32 cellular contexts compared by ENCODE assay signal in genomic region chr4:140172960-140173359, GRCh38.
"Had no signal": no experiment of that assay in that cellular context is flagged by ENCODE, and none has a peak within 500 bp of the region (broad histone marks: within the 10 kb centered on the region; RNA-seq: fewer than 3 reads in every experiment).

No MANE protein-coding gene starts in this region.

- H3K27me3 ChIP-seq: adrenal gland, ascending aorta, breast epithelium, cardiac muscle cell, colonic mucosa, foreskin keratinocyte, gastrocnemius medialis, heart left ventricle had no signal

- H3K27me3 Mint-ChIP-seq: brain had no signal

- H3K4me3 Mint-ChIP-seq: activated CD4-positive, alpha-beta T cell treated with anti-CD3 and anti-CD28 coated beads for 36 hours; activated CD8-positive, alpha-beta T cell treated with anti-CD3 and anti-CD28 coated beads for 36 hours; activated naive CD4-positive, alpha-beta T cell treated with anti-CD3 and anti-CD28 coated beads, Interleukin-2, amount 50 U/mL, for 24 hours; activated naive CD8-positive, alpha-beta T cell treated with anti-CD3 and anti-CD28 coated beads for 36 hours; activated naive CD8-positive, alpha-beta T cell treated with anti-CD3 and anti-CD28 coated beads, Interleukin-2, amount 50 U/mL, for 24 hours; activated T-cell treated with anti-CD3 and anti-CD28 coated beads, Interleukin-2, amount 50 U/mL, for 4 hours; activated T-helper 17 cell treated with anti-CD3 and anti-CD28 coated beads, Interleukin-2, amount 50 U/mL, for 72 hours; brain had no signal

- FAIRE-seq: endometrium, endothelial cell of umbilical vein had no signal

- H3K27ac ChIP-seq: adrenal gland, ascending aorta, breast epithelium, cardiac muscle cell, colonic mucosa, foreskin keratinocyte, gastrocnemius medialis, heart left ventricle had no signal

- DNase-seq: activated CD4-positive, alpha-beta T cell treated with anti-CD3 and anti-CD28 coated beads for 36 hours; activated CD4-positive, alpha-beta T cell treated with anti-CD3 and anti-CD28 coated beads, Interleukin-2, amount 50 U/mL, for 1 hour; activated CD4-positive, alpha-beta T cell treated with anti-CD3 and anti-CD28 coated beads, Interleukin-2, amount 50 U/mL, for 48 hours; activated CD4-positive, CD25-positive, alpha-beta regulatory T cell; activated CD4-positive, CD25-positive, alpha-beta regulatory T cell treated with anti-CD3 and anti-CD28 coated beads, Interleukin-2, amount 50 U/mL, for 72 hours; activated CD8-positive, alpha-beta memory T cell treated with anti-CD3 and anti-CD28 coated beads for 24 hours; activated CD8-positive, alpha-beta T cell treated with anti-CD3 and anti-CD28 coated beads for 36 hours; activated effector memory CD4-positive, alpha-beta T cell treated with Interleukin-2 at 50 U/mL for 16 hours; activated gamma-delta T cell treated with Interleukin-2 at 50 U/mL for 16 hours; activated naive CD4-positive, alpha-beta T cell treated with Interleukin-2 at 50 U/mL for 16 hours; activated naive CD8-positive, alpha-beta T cell treated with anti-CD3 and anti-CD28 coated beads for 36 hours; activated naive CD8-positive, alpha-beta T cell treated with anti-CD3 and anti-CD28 coated beads, Interleukin-2, amount 50 U/mL, for 24 hours; activated T-cell treated with anti-CD3 and anti-CD28 coated beads, Interleukin-2, amount 50 U/mL, for 4 hours; adrenal gland; central memory CD4-positive, alpha-beta T cell; cerebellar nuclear complex; colonic mucosa; effector CD8-positive, alpha-beta T cell; foreskin keratinocyte; gastrocnemius medialis; glutamatergic neuron; heart left ventricle; T-helper 2 cell had no signal

- H3K4me1 ChIP-seq: adrenal gland, ascending aorta, breast epithelium, colonic mucosa, foreskin keratinocyte, gastrocnemius medialis, heart left ventricle had no signal

- H3K4me3 ChIP-seq: adrenal gland, ascending aorta, breast epithelium, cardiac muscle cell, colonic mucosa, gastrocnemius medialis, heart left ventricle had no signal

- H3K9me3 ChIP-seq: adrenal gland, ascending aorta, breast epithelium, colonic mucosa, gastrocnemius medialis had no signal

- H3K27ac Mint-ChIP-seq: activated CD4-positive, alpha-beta T cell treated with anti-CD3 and anti-CD28 coated beads for 36 hours; activated CD8-positive, alpha-beta T cell treated with anti-CD3 and anti-CD28 coated beads for 36 hours; activated naive CD4-positive, alpha-beta T cell treated with anti-CD3 and anti-CD28 coated beads, Interleukin-2, amount 50 U/mL, for 24 hours; activated naive CD8-positive, alpha-beta T cell treated with anti-CD3 and anti-CD28 coated beads for 36 hours; activated naive CD8-positive, alpha-beta T cell treated with anti-CD3 and anti-CD28 coated beads, Interleukin-2, amount 50 U/mL, for 24 hours; activated T-helper 17 cell treated with anti-CD3 and anti-CD28 coated beads, Interleukin-2, amount 50 U/mL, for 72 hours; brain had no signal

- H3K9me3 Mint-ChIP-seq: activated CD8-positive, alpha-beta T cell treated with anti-CD3 and anti-CD28 coated beads for 36 hours; activated naive CD4-positive, alpha-beta T cell treated with anti-CD3 and anti-CD28 coated beads, Interleukin-2, amount 50 U/mL, for 24 hours; activated naive CD8-positive, alpha-beta T cell treated with anti-CD3 and anti-CD28 coated beads for 36 hours; activated naive CD8-positive, alpha-beta T cell treated with anti-CD3 and anti-CD28 coated beads, Interleukin-2, amount 50 U/mL, for 24 hours; activated T-cell treated with anti-CD3 and anti-CD28 coated beads, Interleukin-2, amount 50 U/mL, for 4 hours; activated T-helper 17 cell treated with anti-CD3 and anti-CD28 coated beads, Interleukin-2, amount 50 U/mL, for 72 hours; brain had no signal

- ATAC-seq: activated CD4-positive, alpha-beta T cell treated with anti-CD3 and anti-CD28 coated beads for 36 hours; activated CD8-positive, alpha-beta T cell treated with anti-CD3 and anti-CD28 coated beads for 36 hours; activated naive CD8-positive, alpha-beta T cell treated with anti-CD3 and anti-CD28 coated beads, Interleukin-2, amount 50 U/mL, for 24 hours; activated T-cell treated with anti-CD3 and anti-CD28 coated beads, Interleukin-2, amount 50 U/mL, for 4 hours; activated T-helper 17 cell treated with anti-CD3 and anti-CD28 coated beads, Interleukin-2, amount 50 U/mL, for 72 hours; esophagus mucosa; foreskin keratinocyte; gastrocnemius medialis; heart left ventricle had no signal

- H3K36me3 Mint-ChIP-seq: activated naive CD4-positive, alpha-beta T cell treated with anti-CD3 and anti-CD28 coated beads, Interleukin-2, amount 50 U/mL, for 24 hours; activated naive CD8-positive, alpha-beta T cell treated with anti-CD3 and anti-CD28 coated beads for 36 hours; brain had no signal

- H3K36me3 ChIP-seq: adrenal gland, ascending aorta, breast epithelium, cardiac muscle cell, colonic mucosa, gastrocnemius medialis, heart left ventricle had no signal

- H3K4me1 Mint-ChIP-seq: activated naive CD4-positive, alpha-beta T cell treated with anti-CD3 and anti-CD28 coated beads, Interleukin-2, amount 50 U/mL, for 24 hours; activated T-helper 17 cell treated with anti-CD3 and anti-CD28 coated beads, Interleukin-2, amount 50 U/mL, for 72 hours; brain had no signal
